30 cellular contexts compared by ENCODE assay signal in genomic region chr1:177984761-177985160, GRCh38. TPM values are rescaled to one million over a fixed set of nuclear protein-coding genes. Genes with fewer than 3 reads are reported as not detected.
"Had no signal": no experiment of that assay in that cellular context is flagged by ENCODE, and none has a peak within 500 bp of the region (broad histone marks: within the 10 kb centered on the region; RNA-seq: fewer than 3 reads in every experiment).

No MANE protein-coding gene starts in this region.

- H3K4me1 ChIP-seq: right lobe of liver, vagina had no signal

- FAIRE-seq: kidney had no signal

- ATAC-seq: activated naive CD8-positive, alpha-beta T cell treated with anti-CD3 and anti-CD28 coated beads, Interleukin-2, amount 50 U/mL, for 24 hours; activated T-helper 17 cell treated with anti-CD3 and anti-CD28 coated beads, Interleukin-2, amount 50 U/mL, for 72 hours; effector memory CD8-positive, alpha-beta T cell; left colon; natural killer cell; right lobe of liver; stimulated activated memory B cell treated with anti-CD40 and anti-IgM and Interleukin-4, amounts not matched to agents 10 μg/mL and 1 μg/mL and 100 μg/mL, for 72 hours; stimulated activated naive CD8-positive, alpha-beta T cell treated with anti-CD3 and anti-CD28 coated beads, Interleukin-15, amount 100 ng/mL, for 72 hours; T-helper 17 cell had no signal

- H3K27ac Mint-ChIP-seq: activated CD4-positive, alpha-beta memory T cell treated with anti-CD3 and anti-CD28 coated beads, Interleukin-2, amount 10 ng/mL, durations not matched to agents 7 days and 5 days; activated CD4-positive, alpha-beta T cell treated with anti-CD3 and anti-CD28 coated beads, Interleukin-2, amount 10 ng/mL, durations not matched to agents 24 days and 14 days; activated naive CD8-positive, alpha-beta T cell treated with anti-CD3 and anti-CD28 coated beads, Interleukin-2, amount 50 U/mL, for 24 hours; activated T-cell treated with anti-CD3 and anti-CD28 coated beads, Interleukin-2, amount 50 U/mL, for 24 hours; activated T-helper 17 cell treated with anti-CD3 and anti-CD28 coated beads, Interleukin-2, amount 50 U/mL, for 72 hours; effector memory CD8-positive, alpha-beta T cell; natural killer cell; progenitor cell of endocrine pancreas; stimulated activated memory B cell treated with anti-CD40 and anti-IgM and Interleukin-4, amounts not matched to agents 10 μg/mL and 1 μg/mL and 100 μg/mL, for 72 hours; stimulated activated naive CD8-positive, alpha-beta T cell treated with anti-CD3 and anti-CD28 coated beads, Interleukin-15, amount 100 ng/mL, for 72 hours; T-helper 17 cell; type B pancreatic cell had no signal

- H3K36me3 Mint-ChIP-seq: natural killer cell; stimulated activated memory B cell treated with anti-CD40 and anti-IgM and Interleukin-4, amounts not matched to agents 10 μg/mL and 1 μg/mL and 100 μg/mL, for 72 hours had no signal

- H3K9me3 ChIP-seq: gastrocnemius medialis, neutrophil, ovary, right lobe of liver, SK-N-SH, vagina had no signal

- H3K4me3 ChIP-seq: cardiac muscle cell, gastrocnemius medialis, ovary, right lobe of liver, skin epidermis had no signal

- H3K36me3 ChIP-seq: cardiac muscle cell, gastrocnemius medialis, neutrophil, ovary had no signal

- H3K27me3 Mint-ChIP-seq: activated CD4-positive, alpha-beta memory T cell treated with anti-CD3 and anti-CD28 coated beads, Interleukin-2, amount 10 ng/mL, durations not matched to agents 7 days and 5 days; activated CD4-positive, alpha-beta T cell treated with anti-CD3 and anti-CD28 coated beads, Interleukin-2, amount 10 ng/mL, durations not matched to agents 24 days and 14 days; activated naive CD8-positive, alpha-beta T cell treated with anti-CD3 and anti-CD28 coated beads, Interleukin-2, amount 50 U/mL, for 24 hours; activated T-cell treated with anti-CD3 and anti-CD28 coated beads, Interleukin-2, amount 50 U/mL, for 24 hours; effector memory CD8-positive, alpha-beta T cell; stimulated activated naive CD8-positive, alpha-beta T cell treated with anti-CD3 and anti-CD28 coated beads, Interleukin-15, amount 100 ng/mL, for 72 hours; T-helper 17 cell; type B pancreatic cell had no signal

- H3K9ac ChIP-seq: SK-N-SH had no signal

- H3K4me1 Mint-ChIP-seq: activated CD4-positive, alpha-beta memory T cell treated with anti-CD3 and anti-CD28 coated beads, Interleukin-2, amount 10 ng/mL, durations not matched to agents 7 days and 5 days; activated CD4-positive, alpha-beta T cell treated with anti-CD3 and anti-CD28 coated beads, Interleukin-2, amount 10 ng/mL, durations not matched to agents 24 days and 14 days; activated naive CD8-positive, alpha-beta T cell treated with anti-CD3 and anti-CD28 coated beads, Interleukin-2, amount 50 U/mL, for 24 hours; activated T-helper 17 cell treated with anti-CD3 and anti-CD28 coated beads, Interleukin-2, amount 50 U/mL, for 72 hours; natural killer cell; stimulated activated memory B cell treated with anti-CD40 and anti-IgM and Interleukin-4, amounts not matched to agents 10 μg/mL and 1 μg/mL and 100 μg/mL, for 72 hours; stimulated activated naive CD8-positive, alpha-beta T cell treated with anti-CD3 and anti-CD28 coated beads, Interleukin-15, amount 100 ng/mL, for 72 hours; T-helper 17 cell had no signal

- H3K9me3 Mint-ChIP-seq: type B pancreatic cell had no signal

- H3K27me3 ChIP-seq: cardiac muscle cell, dorsolateral prefrontal cortex, esophagus muscularis mucosa, gastrocnemius medialis, neutrophil, ovary, right lobe of liver, vagina had no signal

- H3K27ac ChIP-seq: cardiac muscle cell, neutrophil, right lobe of liver had no signal

- DNase-seq: activated CD4-positive, alpha-beta memory T cell treated with anti-CD3 and anti-CD28 coated beads, Interleukin-2, amount 10 ng/mL, durations not matched to agents 7 days and 5 days; activated CD4-positive, alpha-beta T cell treated with anti-CD3 and anti-CD28 coated beads, Interleukin-2, amount 10 ng/mL, durations not matched to agents 24 days and 14 days; activated CD4-positive, CD25-positive, alpha-beta regulatory T cell treated with anti-CD3 and anti-CD28 coated beads, Interleukin-2, amount 50 U/mL, for 72 hours; activated CD8-positive, alpha-beta memory T cell treated with anti-CD3 and anti-CD28 coated beads, Interleukin-2, amount 50 U/mL, for 48 hours; activated gamma-delta T cell treated with Interleukin-2 at 50 U/mL for 16 hours; activated naive CD4-positive, alpha-beta T cell treated with anti-CD3 and anti-CD28 coated beads, Interleukin-2, amount 50 U/mL, for 16 hours; activated naive CD8-positive, alpha-beta T cell treated with anti-CD3 and anti-CD28 coated beads, Interleukin-2, amount 50 U/mL, for 24 hours; activated T-cell treated with anti-CD3 and anti-CD28 coated beads, Interleukin-2, amount 50 U/mL, for 24 hours; cerebellar nuclear complex; effector memory CD8-positive, alpha-beta T cell; kidney; left colon; natural killer cell; right lobe of liver; stimulated activated CD4-positive, alpha-beta T cell treated with anti-CD3 and anti-CD28 coated beads, Interleukin-4, amount 100 ng/mL, for 24 hours; stimulated activated naive CD8-positive, alpha-beta T cell treated with anti-CD3 and anti-CD28 coated beads, Interleukin-15, amount 100 ng/mL, for 72 hours; T-helper 17 cell had no signal

- H3K4me3 Mint-ChIP-seq: activated CD4-positive, alpha-beta memory T cell treated with anti-CD3 and anti-CD28 coated beads, Interleukin-2, amount 10 ng/mL, durations not matched to agents 7 days and 5 days; activated CD4-positive, alpha-beta T cell treated with anti-CD3 and anti-CD28 coated beads, Interleukin-2, amount 10 ng/mL, durations not matched to agents 24 days and 14 days; activated naive CD8-positive, alpha-beta T cell treated with anti-CD3 and anti-CD28 coated beads, Interleukin-2, amount 50 U/mL, for 24 hours; activated T-cell treated with anti-CD3 and anti-CD28 coated beads, Interleukin-2, amount 50 U/mL, for 24 hours; activated T-helper 17 cell treated with anti-CD3 and anti-CD28 coated beads, Interleukin-2, amount 50 U/mL, for 72 hours; effector memory CD8-positive, alpha-beta T cell; natural killer cell; stimulated activated memory B cell treated with anti-CD40 and anti-IgM and Interleukin-4, amounts not matched to agents 10 μg/mL and 1 μg/mL and 100 μg/mL, for 72 hours; stimulated activated naive CD8-positive, alpha-beta T cell treated with anti-CD3 and anti-CD28 coated beads, Interleukin-15, amount 100 ng/mL, for 72 hours; T-helper 17 cell; type B pancreatic cell had no signal

RNA-seq across cellular contexts. Expression of gene SEC16B, which starts 14.9 kb away (rescaled TPM):
- total RNA-seq: activated CD4-positive, alpha-beta memory T cell treated with anti-CD3 and anti-CD28 coated beads, Interleukin-2, amount 10 ng/mL, durations not matched to agents 7 days and 5 days; activated CD4-positive, alpha-beta T cell treated with anti-CD3 and anti-CD28 coated beads, Interleukin-2, amount 10 ng/mL, durations not matched to agents 24 days and 14 days; activated T-helper 17 cell treated with anti-CD3 and anti-CD28 coated beads, Interleukin-2, amount 50 U/mL, for 72 hours; T-helper 17 cell had no signal
